In the genomic region with DNA sequence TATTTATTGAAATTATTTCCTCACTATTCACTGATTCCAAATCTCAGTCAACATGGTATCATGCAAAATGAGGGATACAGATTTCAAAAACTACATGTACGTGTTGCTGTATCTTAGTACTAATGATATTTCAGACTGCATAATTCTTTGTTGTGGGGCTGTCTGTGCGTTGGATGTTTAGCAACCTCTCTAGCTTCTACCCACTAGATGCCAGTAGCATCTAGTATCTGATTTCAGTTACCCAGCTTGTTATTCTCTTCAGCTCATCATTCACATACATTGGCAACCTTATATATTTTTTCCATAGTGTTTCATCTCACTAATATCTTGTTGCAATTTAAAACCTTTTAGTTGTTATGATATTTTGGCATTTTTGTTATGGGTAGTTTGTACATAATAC, we compare ENCODE assay signal across 28 cellular contexts. TPM values are rescaled to one million over a fixed set of nuclear protein-coding genes. Genes with fewer than 3 reads are reported as not detected.
A peak's percentile ranks its signal among the peaks of the same experiment; 100 is the strongest.
DNase-seq lines count a peak whose midpoint lies in the region; ATAC-seq and TF ChIP-seq lines count a peak whose summit lies in the region.
"Had no signal": no experiment of that assay in that cellular context is flagged by ENCODE, and none has a peak within 500 bp of the region (broad histone marks: within the 10 kb centered on the region; RNA-seq: fewer than 3 reads in every experiment).

No MANE protein-coding gene starts in this region.

- H3F3A ChIP-seq in GM23338 (replicated peaks; ENCODE audit: low read depth), result no peaks in the 10 kb centered on the region

- H3K4me3 ChIP-seq in ACC112 (ENCODE audit: low read depth, low read length) (peak overlapping the region; percentile 45; the same call in 1 of the 2 replicates), GM23338 (no peak overlapping the region), epithelial cell of proximal tubule (ENCODE audit: low read depth, low read length) (no peak overlapping the region)
- H3K4me3 ChIP-seq: colonic mucosa, left ventricle myocardium inferior, psoas muscle had no signal

- no peak overlapping the region for H3K4me2 ChIP-seq in GM23338

- no peak for DNase-seq in GM23338 (ENCODE audit: low spot score)
- peak; percentile 34 for DNase-seq in SK-MEL-5 (ENCODE audit: low read depth, low spot score)
- DNase-seq in epithelial cell of proximal tubule (ENCODE audit: low read depth), result no peak
- DNase-seq in mucosa of gallbladder (ENCODE audit: low spot score), result no peak
- no peak for DNase-seq in effector CD8-positive, alpha-beta T cell (lab: John Stamatoyannopoulos, UW)
- no peak for DNase-seq in HFFc6
- DNase-seq: activated CD4-positive, alpha-beta memory T cell treated with anti-CD3 and anti-CD28 coated beads for 36 hours; activated CD8-positive, alpha-beta memory T cell treated with anti-CD3 and anti-CD28 coated beads, Interleukin-2, amount 50 U/mL, for 4 hours; Calu3; colonic mucosa; effector memory CD8-positive, alpha-beta T cell; hypothalamus; immature natural killer cell; left ventricle myocardium inferior; midbrain; naive thymus-derived CD8-positive, alpha-beta T cell; NCI-H1092 treated with DMSO at 0.1 percent for 48 hours; NCI-H187 treated with DMSO at 0.1 percent for 48 hours; NCI-H446 treated with DMSO at 0.1 percent for 48 hours; nucleus accumbens; psoas muscle; stimulated activated CD4-positive, alpha-beta T cell treated with anti-CD3 and anti-CD28 coated beads, Interleukin-15, amount 100 ng/mL, for 24 hours; stimulated activated naive CD4-positive, alpha-beta T cell; T-helper 1 cell had no signal

- ATAC-seq in GM23338 (no peak; the same call in 2 of the 3 replicates), GM18498 (IDR thresholded peaks at IDR 0.05; ENCODE audit: unreplicated experiment) (no peak)
- ATAC-seq: naive thymus-derived CD8-positive, alpha-beta T cell had no signal

- H3K36me3 Mint-ChIP-seq in GM23338 (ENCODE audit: low read depth) (no peaks in the 10 kb centered on the region), HFFc6 (ENCODE audit: low read depth) (no peaks in the 10 kb centered on the region)
- H3K36me3 Mint-ChIP-seq: activated CD4-positive, alpha-beta memory T cell treated with anti-CD3 and anti-CD28 coated beads for 36 hours; activated naive CD4-positive, alpha-beta T cell treated with anti-CD3 and anti-CD28 coated beads, Interleukin-2, amount 50 U/mL, for 24 hours; naive thymus-derived CD8-positive, alpha-beta T cell had no signal

- H3K27me3 Mint-ChIP-seq in GM23338 (ENCODE audit: insufficient read depth, low read depth, poor library complexity) (no peaks in the 10 kb centered on the region), HFFc6 (ENCODE audit: insufficient read depth) (peaks cover 5% of the 10 kb centered on the region; the same call in 1 of the 2 replicates)

- in situ Hi-C loops in SK-MEL-5 (cut with HindIII; ENCODE audit: low pct_unique_long_range_greater_than_20kb, low sequenced_read_pairs), result no loop called here

- peaks cover 28% of the 10 kb centered on the region for H3K4me1 ChIP-seq in ACC112 (ENCODE audit: control insufficient read depth, insufficient read depth, low read length, unreplicated experiment)
- H3K4me1 ChIP-seq in GM23338 (ENCODE audit: insufficient read depth), result peaks cover 46% of the 10 kb centered on the region
- H3K4me1 ChIP-seq: colonic mucosa, psoas muscle had no signal

- H3K79me2 ChIP-seq in ACC112 (ENCODE audit: control insufficient read depth, insufficient read depth, low read length, unreplicated experiment) (no peaks in the 10 kb centered on the region), GM23338 (replicated peaks; ENCODE audit: insufficient read depth) (no peaks in the 10 kb centered on the region)

- no peaks in the 10 kb centered on the region for H3K27me3 ChIP-seq in ACC112 (ENCODE audit: insufficient read depth, low read length)
- no peaks in the 10 kb centered on the region for H3K27me3 ChIP-seq in GM23338 (ENCODE audit: insufficient read depth)
- H3K27me3 ChIP-seq: colonic mucosa had no signal

- H3K9me3 Mint-ChIP-seq in GM23338, result no peaks in the 10 kb centered on the region
- H3K9me3 Mint-ChIP-seq in HFFc6, result no peaks in the 10 kb centered on the region
- H3K9me3 Mint-ChIP-seq: activated CD4-positive, alpha-beta memory T cell treated with anti-CD3 and anti-CD28 coated beads for 36 hours; activated naive CD4-positive, alpha-beta T cell treated with anti-CD3 and anti-CD28 coated beads, Interleukin-2, amount 50 U/mL, for 24 hours; effector memory CD8-positive, alpha-beta T cell; immature natural killer cell; naive thymus-derived CD8-positive, alpha-beta T cell had no signal

- H3K36me3 ChIP-seq in ACC112 (ENCODE audit: insufficient read depth, low read length) (no peaks in the 10 kb centered on the region), GM23338 (ENCODE audit: insufficient read depth) (no peaks in the 10 kb centered on the region)
- H3K36me3 ChIP-seq: colonic mucosa, left ventricle myocardium inferior had no signal

- H3K27ac ChIP-seq in ACC112 (ENCODE audit: low read depth, low read length), result peak overlapping the region; percentile 66
- H3K27ac ChIP-seq in GM23338 (ENCODE audit: low read depth), result peak overlapping the region; percentile 17; the same call in 1 of the 2 replicates
- H3K27ac ChIP-seq: C4-2B, colonic mucosa, left ventricle myocardium inferior, psoas muscle had no signal

- H2AFZ ChIP-seq in ACC112 (ENCODE audit: low read length, unreplicated experiment) (peak overlapping the region; percentile 11), GM23338 (no peak overlapping the region)

- H3K4me1 Mint-ChIP-seq in GM23338 (peaks cover 21% of the 10 kb centered on the region), HFFc6 (ENCODE audit: low read depth) (peaks cover 15% of the 10 kb centered on the region)
- H3K4me1 Mint-ChIP-seq: activated naive CD4-positive, alpha-beta T cell treated with anti-CD3 and anti-CD28 coated beads, Interleukin-2, amount 50 U/mL, for 24 hours; immature natural killer cell had no signal

- H3K27ac Mint-ChIP-seq in GM23338 (no peak overlapping the region), HFFc6 (no peak overlapping the region)
- H3K27ac Mint-ChIP-seq: activated CD4-positive, alpha-beta memory T cell treated with anti-CD3 and anti-CD28 coated beads for 36 hours; activated naive CD4-positive, alpha-beta T cell treated with anti-CD3 and anti-CD28 coated beads, Interleukin-2, amount 50 U/mL, for 24 hours; naive thymus-derived CD8-positive, alpha-beta T cell had no signal

- no peaks in the 10 kb centered on the region for H4K20me1 ChIP-seq in GM23338 (replicated peaks; ENCODE audit: insufficient read depth)

- H3K4me3 Mint-ChIP-seq in GM23338 (no peak overlapping the region), HFFc6 (no peak overlapping the region)
- H3K4me3 Mint-ChIP-seq: activated CD4-positive, alpha-beta memory T cell treated with anti-CD3 and anti-CD28 coated beads for 36 hours; activated naive CD4-positive, alpha-beta T cell treated with anti-CD3 and anti-CD28 coated beads, Interleukin-2, amount 50 U/mL, for 24 hours had no signal

- no peaks in the 10 kb centered on the region for H3K9me2 ChIP-seq in GM23338 (ENCODE audit: insufficient read depth)

- TF ChIP-seq CTCF in GM23338 (conservative IDR thresholded peaks at IDR 0.05; ENCODE audit: low read depth in 2 of 2), result peak in 1 of 2 experiments; percentile 21; a peak in 2 of 4 replicates
- TF ChIP-seq CTCF in epithelial cell of proximal tubule (conservative IDR thresholded peaks at IDR 0.05; ENCODE audit: low read depth, low read length), result peak; percentile 13
- no peak for TF ChIP-seq CTCF in HFFc6 (IDR thresholded peaks at IDR 0.05)

TF ChIP-seq in GM23338, 12 proteins besides CTCF, POLR2A, EP300 and RAD21 (continues in another document):
- TF ChIP-seq, protein P1, sequence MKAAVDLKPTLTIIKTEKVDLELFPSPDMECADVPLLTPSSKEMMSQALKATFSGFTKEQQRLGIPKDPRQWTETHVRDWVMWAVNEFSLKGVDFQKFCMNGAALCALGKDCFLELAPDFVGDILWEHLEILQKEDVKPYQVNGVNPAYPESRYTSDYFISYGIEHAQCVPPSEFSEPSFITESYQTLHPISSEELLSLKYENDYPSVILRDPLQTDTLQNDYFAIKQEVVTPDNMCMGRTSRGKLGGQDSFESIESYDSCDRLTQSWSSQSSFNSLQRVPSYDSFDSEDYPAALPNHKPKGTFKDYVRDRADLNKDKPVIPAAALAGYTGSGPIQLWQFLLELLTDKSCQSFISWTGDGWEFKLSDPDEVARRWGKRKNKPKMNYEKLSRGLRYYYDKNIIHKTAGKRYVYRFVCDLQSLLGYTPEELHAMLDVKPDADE (IDR thresholded peaks at IDR 0.05), result no peak
- TF ChIP-seq EZH2phosphoT487 (IDR thresholded peaks at IDR 0.05; ENCODE audit: unreplicated experiment) (no peak), POLR2AphosphoS5 (IDR thresholded peaks at IDR 0.05; ENCODE audit: low read depth) (no peak)

RNA-seq across cellular contexts. Expression of a gene that starts 22.5 kb away (rescaled TPM):
- total RNA-seq in GM23338 (2014; rRNA removed; shearing (Covaris generic)), result 45.3 and 57.0 TPM in 2 replicates
- polyA plus RNA-seq in GM23338 (2016; fragmentation: Nextera tagmentation; extraction: Ambion mirVana), result 35.6 and 36.4 TPM in 2 replicates
- total RNA-seq in SK-MEL-5 (2014; rRNA removed; shearing (Covaris generic)), result 32.1 and 32.2 TPM in 2 replicates
- polyA plus RNA-seq in SK-MEL-5 (2015; cell fraction: cytosol; rRNA removed), result 68.3 and 87.1 TPM in 2 replicates
- polyA plus RNA-seq in SK-MEL-5 (2015; cell fraction: nucleus; rRNA removed), result 21.6 and 23.8 TPM in 2 replicates
- 15.6 and 20.4 TPM in 2 replicates for total RNA-seq in epithelial cell of proximal tubule
- 57.0 TPM for total RNA-seq in mucosa of gallbladder
- 10 to 100 TPM; 22.7 to 27.6 (median 26.5) TPM for total RNA-seq in HFFc6 (2021; fragmentation: NEBNext Ultra II Directional; extraction: Animal tissue kit (Norgen Biotek cat#: 25700))
